In genomic region chr7:77469927-77470326, GRCh38 we compare ENCODE assay signal across 6 cellular contexts.
"Had no signal": no experiment of that assay in that cellular context is flagged by ENCODE, and none has a peak within 500 bp of the region (broad histone marks: within the 10 kb centered on the region; RNA-seq: fewer than 3 reads in every experiment).

No MANE protein-coding gene starts in this region.

- H3K27me3 Mint-ChIP-seq: IgD-negative memory B cell had no signal

- H3K4me1 Mint-ChIP-seq: H9 had no signal

- ATAC-seq: GM23338 had no signal

- H3K27ac Mint-ChIP-seq: GM23338, H9, IgD-negative memory B cell had no signal

- H3K9me3 Mint-ChIP-seq: IgD-negative memory B cell had no signal

- H3K4me3 Mint-ChIP-seq: GM23338, H9, IgD-negative memory B cell had no signal

- DNase-seq: H9, HCEC 1CT, KBM-7 had no signal

- H3K27ac ChIP-seq: KMS-11 had no signal
